In the genomic region with DNA sequence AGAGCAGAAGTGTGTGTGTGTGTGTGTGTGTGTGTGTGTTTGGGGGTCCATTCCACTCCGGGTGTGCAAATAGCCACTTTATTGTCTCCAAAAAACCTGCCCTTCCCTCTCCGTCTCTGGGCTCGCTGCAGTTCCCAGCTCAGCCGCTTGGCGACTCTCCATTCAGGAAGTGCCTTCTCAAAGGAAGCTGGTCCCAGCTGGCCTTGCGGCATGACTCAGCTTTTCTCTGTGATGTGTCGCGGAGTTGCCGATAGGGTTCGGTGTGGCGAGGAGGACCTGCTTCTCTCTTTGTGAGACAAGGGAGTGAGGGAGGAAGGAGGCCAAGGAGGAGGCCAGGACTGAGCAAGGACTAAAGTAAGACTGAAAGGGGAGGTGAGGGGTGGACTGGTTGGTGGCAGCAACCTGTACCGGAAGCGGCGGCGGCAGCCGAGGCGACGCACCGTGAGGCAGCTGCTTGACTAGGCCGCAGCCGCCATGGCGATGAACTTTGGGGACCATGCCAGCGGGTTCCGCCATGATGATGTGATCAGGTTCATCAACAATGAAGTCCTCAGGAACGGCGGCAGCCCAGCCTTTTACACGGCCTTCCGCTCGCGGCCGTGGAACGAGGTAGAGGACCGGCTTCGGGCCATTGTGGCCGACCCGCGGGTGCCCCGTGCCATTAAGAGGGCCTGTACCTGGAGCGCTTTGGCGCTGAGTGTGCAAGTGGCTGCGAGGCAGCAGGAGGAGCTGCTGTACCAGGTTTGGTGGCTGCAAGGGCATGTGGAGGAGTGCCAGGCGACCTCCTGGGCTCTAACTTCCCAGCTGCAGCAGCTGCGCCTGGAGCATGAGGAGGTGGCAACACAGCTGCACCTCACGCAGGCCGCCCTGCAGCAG, we compare ENCODE assay signal across 1 cellular context.
TF ChIP-seq lines count a peak whose summit lies in the region.

A gene (plus strand): TSS at position 226 of the 876 bp plus-strand sequence. CDS start 249 bp downstream, at position 475.

TF ChIP-seq in GM23338, 12 proteins besides CTCF, POLR2A, EP300 and RAD21 (continued from another document):
- TF ChIP-seq, protein P1, sequence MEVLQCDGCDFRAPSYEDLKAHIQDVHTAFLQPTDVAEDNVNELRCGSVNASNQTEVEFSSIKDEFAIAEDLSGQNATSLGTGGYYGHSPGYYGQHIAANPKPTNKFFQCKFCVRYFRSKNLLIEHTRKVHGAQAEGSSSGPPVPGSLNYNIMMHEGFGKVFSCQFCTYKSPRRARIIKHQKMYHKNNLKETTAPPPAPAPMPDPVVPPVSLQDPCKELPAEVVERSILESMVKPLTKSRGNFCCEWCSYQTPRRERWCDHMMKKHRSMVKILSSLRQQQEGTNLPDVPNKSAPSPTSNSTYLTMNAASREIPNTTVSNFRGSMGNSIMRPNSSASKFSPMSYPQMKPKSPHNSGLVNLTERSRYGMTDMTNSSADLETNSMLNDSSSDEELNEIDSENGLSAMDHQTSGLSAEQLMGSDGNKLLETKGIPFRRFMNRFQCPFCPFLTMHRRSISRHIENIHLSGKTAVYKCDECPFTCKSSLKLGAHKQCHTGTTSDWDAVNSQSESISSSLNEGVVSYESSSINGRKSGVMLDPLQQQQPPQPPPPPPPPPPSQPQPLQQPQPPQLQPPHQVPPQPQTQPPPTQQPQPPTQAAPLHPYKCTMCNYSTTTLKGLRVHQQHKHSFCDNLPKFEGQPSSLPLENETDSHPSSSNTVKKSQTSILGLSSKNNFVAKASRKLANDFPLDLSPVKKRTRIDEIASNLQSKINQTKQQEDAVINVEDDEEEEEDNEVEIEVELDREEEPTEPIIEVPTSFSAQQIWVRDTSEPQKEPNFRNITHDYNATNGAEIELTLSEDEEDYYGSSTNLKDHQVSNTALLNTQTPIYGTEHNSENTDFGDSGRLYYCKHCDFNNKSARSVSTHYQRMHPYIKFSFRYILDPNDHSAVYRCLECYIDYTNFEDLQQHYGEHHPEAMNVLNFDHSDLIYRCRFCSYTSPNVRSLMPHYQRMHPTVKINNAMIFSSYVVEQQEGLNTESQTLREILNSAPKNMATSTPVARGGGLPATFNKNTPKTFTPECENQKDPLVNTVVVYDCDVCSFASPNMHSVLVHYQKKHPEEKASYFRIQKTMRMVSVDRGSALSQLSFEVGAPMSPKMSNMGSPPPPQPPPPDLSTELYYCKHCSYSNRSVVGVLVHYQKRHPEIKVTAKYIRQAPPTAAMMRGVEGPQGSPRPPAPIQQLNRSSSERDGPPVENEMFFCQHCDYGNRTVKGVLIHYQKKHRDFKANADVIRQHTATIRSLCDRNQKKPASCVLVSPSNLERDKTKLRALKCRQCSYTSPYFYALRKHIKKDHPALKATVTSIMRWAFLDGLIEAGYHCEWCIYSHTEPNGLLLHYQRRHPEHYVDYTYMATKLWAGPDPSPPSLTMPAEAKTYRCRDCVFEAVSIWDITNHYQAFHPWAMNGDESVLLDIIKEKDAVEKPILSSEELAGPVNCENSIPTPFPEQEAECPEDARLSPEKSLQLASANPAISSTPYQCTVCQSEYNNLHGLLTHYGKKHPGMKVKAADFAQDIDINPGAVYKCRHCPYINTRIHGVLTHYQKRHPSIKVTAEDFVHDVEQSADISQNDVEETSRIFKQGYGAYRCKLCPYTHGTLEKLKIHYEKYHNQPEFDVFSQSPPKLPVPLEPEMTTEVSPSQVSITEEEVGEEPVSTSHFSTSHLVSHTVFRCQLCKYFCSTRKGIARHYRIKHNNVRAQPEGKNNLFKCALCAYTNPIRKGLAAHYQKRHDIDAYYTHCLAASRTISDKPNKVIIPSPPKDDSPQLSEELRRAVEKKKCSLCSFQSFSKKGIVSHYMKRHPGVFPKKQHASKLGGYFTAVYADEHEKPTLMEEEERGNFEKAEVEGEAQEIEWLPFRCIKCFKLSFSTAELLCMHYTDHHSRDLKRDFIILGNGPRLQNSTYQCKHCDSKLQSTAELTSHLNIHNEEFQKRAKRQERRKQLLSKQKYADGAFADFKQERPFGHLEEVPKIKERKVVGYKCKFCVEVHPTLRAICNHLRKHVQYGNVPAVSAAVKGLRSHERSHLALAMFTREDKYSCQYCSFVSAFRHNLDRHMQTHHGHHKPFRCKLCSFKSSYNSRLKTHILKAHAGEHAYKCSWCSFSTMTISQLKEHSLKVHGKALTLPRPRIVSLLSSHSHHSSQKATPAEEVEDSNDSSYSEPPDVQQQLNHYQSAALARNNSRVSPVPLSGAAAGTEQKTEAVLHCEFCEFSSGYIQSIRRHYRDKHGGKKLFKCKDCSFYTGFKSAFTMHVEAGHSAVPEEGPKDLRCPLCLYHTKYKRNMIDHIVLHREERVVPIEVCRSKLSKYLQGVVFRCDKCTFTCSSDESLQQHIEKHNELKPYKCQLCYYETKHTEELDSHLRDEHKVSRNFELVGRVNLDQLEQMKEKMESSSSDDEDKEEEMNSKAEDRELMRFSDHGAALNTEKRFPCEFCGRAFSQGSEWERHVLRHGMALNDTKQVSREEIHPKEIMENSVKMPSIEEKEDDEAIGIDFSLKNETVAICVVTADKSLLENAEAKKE (CRISPR knock-in tag; IDR thresholded peaks at IDR 0.05): no peak
- TF ChIP-seq ZNF114 (CRISPR knock-in tag; IDR thresholded peaks at IDR 0.05): no peak
- no peak for TF ChIP-seq POLR2AphosphoS5 (IDR thresholded peaks at IDR 0.05; ENCODE audit: low read depth)
- TF ChIP-seq CREB1 (CRISPR knock-in tag; IDR thresholded peaks at IDR 0.05; ENCODE audit: low read depth): no peak
- TF ChIP-seq EZH2phosphoT487 (IDR thresholded peaks at IDR 0.05; ENCODE audit: unreplicated experiment): no peak
- no peak for TF ChIP-seq ZNF331 (CRISPR knock-in tag; IDR thresholded peaks at IDR 0.05; ENCODE audit: low read depth)
- no peak for TF ChIP-seq NANOG (IDR thresholded peaks at IDR 0.05; ENCODE audit: borderline replicate concordance)
- no peak for TF ChIP-seq EZH2 (IDR thresholded peaks at IDR 0.05; ENCODE audit: low read depth, unreplicated experiment)
